Comparison of ENCODE assay signal across 13 cellular contexts in genomic region chr20:38889792-38890496, GRCh38. TPM values are rescaled to one million over a fixed set of nuclear protein-coding genes. Genes with fewer than 3 reads are reported as not detected.
DNase-seq lines count a peak whose midpoint lies in the region; ATAC-seq lines count a peak whose summit lies in the region.
"Had no signal": no experiment of that assay in that cellular context is flagged by ENCODE, and none has a peak within 500 bp of the region (broad histone marks: within the 10 kb centered on the region; RNA-seq: fewer than 3 reads in every experiment).

No MANE protein-coding gene starts in this region.

- H3K4me3 Mint-ChIP-seq in activated CD4-positive, alpha-beta memory T cell treated with anti-CD3 and anti-CD28 coated beads, Interleukin-2, amount 10 ng/mL, durations not matched to agents 7 days and 5 days = no peak overlapping the region

- no peak for DNase-seq in activated naive CD4-positive, alpha-beta T cell treated with anti-CD3 and anti-CD28 coated beads, Interleukin-2, amount 50 U/mL, for 72 hours (ENCODE audit: low spot score in 2 of 2)
- no peak for DNase-seq in activated naive CD4-positive, alpha-beta T cell treated with anti-CD3 and anti-CD28 coated beads, Interleukin-2, amount 50 U/mL, for 16 hours
- DNase-seq in activated CD4-positive, alpha-beta memory T cell treated with anti-CD3 and anti-CD28 coated beads, Interleukin-2, amount 10 ng/mL, durations not matched to agents 7 days and 5 days = no peak
- DNase-seq in inferior parietal cortex (ENCODE audit: extremely low spot score) = peak; percentile 81
- DNase-seq in NCI-H1092 treated with DMSO at 0.1 percent for 48 hours (lab: John Stamatoyannopoulos, UW) = no peak
- DNase-seq in HUDEP-2 (lab: John Stamatoyannopoulos, UW; ENCODE audit: unreplicated experiment in 76 of 76) = no peak
- DNase-seq: effector CD4-positive, alpha-beta T cell; left colon; NCI-H1436 had no signal

- no peak for ATAC-seq in activated naive CD4-positive, alpha-beta T cell treated with anti-CD3 and anti-CD28 coated beads, Interleukin-2, amount 50 U/mL, for 72 hours
- ATAC-seq in GM19328 (IDR thresholded peaks at IDR 0.05; ENCODE audit: unreplicated experiment) = no peak
- ATAC-seq: HCT116, left colon had no signal

- H3K27me3 Mint-ChIP-seq in activated CD4-positive, alpha-beta memory T cell treated with anti-CD3 and anti-CD28 coated beads, Interleukin-2, amount 10 ng/mL, durations not matched to agents 7 days and 5 days = no peaks in the 10 kb centered on the region

- peak overlapping the region; percentile 99 for H3K27ac ChIP-seq in temporal lobe (ENCODE audit: low read depth, low read length)
- H3K27ac ChIP-seq: ascending aorta had no signal

- no peaks in the 10 kb centered on the region for H3K9me3 Mint-ChIP-seq in activated naive CD4-positive, alpha-beta T cell treated with anti-CD3 and anti-CD28 coated beads, Interleukin-2, amount 50 U/mL, for 72 hours
- no peaks in the 10 kb centered on the region for H3K9me3 Mint-ChIP-seq in activated CD4-positive, alpha-beta memory T cell treated with anti-CD3 and anti-CD28 coated beads, Interleukin-2, amount 10 ng/mL, durations not matched to agents 7 days and 5 days

- peak overlapping the region; percentile 63 to 89 for H3K27ac Mint-ChIP-seq in activated naive CD4-positive, alpha-beta T cell treated with anti-CD3 and anti-CD28 coated beads, Interleukin-2, amount 50 U/mL, for 72 hours
- H3K27ac Mint-ChIP-seq in activated CD4-positive, alpha-beta memory T cell treated with anti-CD3 and anti-CD28 coated beads, Interleukin-2, amount 10 ng/mL, durations not matched to agents 7 days and 5 days = peak overlapping the region; percentile 57

- CTCF ChIA-PET in activated CD4-positive, alpha-beta memory T cell treated with anti-CD3 and anti-CD28 coated beads, Interleukin-2, amount 10 ng/mL, durations not matched to agents 7 days and 5 days (lab: Charles Lee) = interaction anchor here (0.6 kb wide), 1 partner anchor 150 kb away, joined by 4 read pairs; no protein-coding TSS in a partner anchor

- peaks cover 63% of the 10 kb centered on the region for H3K4me1 Mint-ChIP-seq in activated CD4-positive, alpha-beta memory T cell treated with anti-CD3 and anti-CD28 coated beads, Interleukin-2, amount 10 ng/mL, durations not matched to agents 7 days and 5 days

- peaks cover 0 to 14% of the 10 kb centered on the region in 2 donors for H3K36me3 Mint-ChIP-seq in activated naive CD4-positive, alpha-beta T cell treated with anti-CD3 and anti-CD28 coated beads, Interleukin-2, amount 50 U/mL, for 72 hours
- peaks cover 32% of the 10 kb centered on the region for H3K36me3 Mint-ChIP-seq in activated CD4-positive, alpha-beta memory T cell treated with anti-CD3 and anti-CD28 coated beads, Interleukin-2, amount 10 ng/mL, durations not matched to agents 7 days and 5 days (ENCODE audit: low read depth)

- POLR2A ChIA-PET in activated CD4-positive, alpha-beta memory T cell treated with anti-CD3 and anti-CD28 coated beads, Interleukin-2, amount 10 ng/mL, durations not matched to agents 7 days and 5 days (lab: Charles Lee) = interaction anchor here (0.7 kb wide), 1 partner anchor 37 kb away, joined by 4 read pairs; the partner anchor contains the start of gene FAM83D

RNA-seq across cellular contexts. Expression of gene FAM83D, which starts 36.3 kb away (rescaled TPM):
- total RNA-seq in activated naive CD4-positive, alpha-beta T cell treated with anti-CD3 and anti-CD28 coated beads, Interleukin-2, amount 50 U/mL, for 72 hours = 10 to 100 TPM; 14.5 to 18.4 TPM
- total RNA-seq in activated CD4-positive, alpha-beta memory T cell treated with anti-CD3 and anti-CD28 coated beads, Interleukin-2, amount 10 ng/mL, durations not matched to agents 7 days and 5 days = 10 to 100 TPM; 18.9 to 19.9 TPM
- 2.0 TPM for total RNA-seq in temporal lobe
